In the genomic region with DNA sequence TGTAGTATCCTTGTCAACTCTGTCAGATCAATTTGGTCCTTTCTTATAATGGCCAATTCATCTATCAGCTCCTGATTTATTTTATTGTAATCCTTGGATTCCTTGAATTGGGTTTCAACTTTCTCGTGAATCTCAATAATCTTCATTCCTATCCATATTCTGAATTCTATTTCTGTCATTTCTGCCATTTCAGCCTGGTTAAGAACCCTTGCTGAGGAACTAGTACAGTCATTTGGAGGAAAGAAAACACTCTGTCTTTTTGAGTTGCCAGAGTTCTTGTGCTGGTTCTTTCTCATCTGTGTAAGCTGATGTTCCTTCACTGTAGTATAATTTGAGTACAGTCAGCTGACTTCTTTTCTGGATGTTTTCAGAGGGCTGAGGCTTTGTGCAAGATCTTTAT, we compare ENCODE assay signal across 34 cellular contexts.
"Had no signal": no experiment of that assay in that cellular context is flagged by ENCODE, and none has a peak within 500 bp of the region (broad histone marks: within the 10 kb centered on the region; RNA-seq: fewer than 3 reads in every experiment).

No MANE protein-coding gene starts in this region.

- DNase-seq: activated effector memory CD4-positive, alpha-beta T cell treated with anti-CD3 and anti-CD28 coated beads, Interleukin-2, amount 50 U/mL, for 16 hours; activated effector memory CD4-positive, alpha-beta T cell treated with Interleukin-2 at 50 U/mL for 16 hours; activated gamma-delta T cell; activated gamma-delta T cell treated with Interleukin-2 at 50 U/mL for 16 hours; activated naive CD4-positive, alpha-beta T cell; activated naive CD4-positive, alpha-beta T cell treated with anti-CD3 and anti-CD28 coated beads for 36 hours; activated naive CD4-positive, alpha-beta T cell treated with anti-CD3 and anti-CD28 coated beads, Interleukin-2, amount 10 ng/mL, durations not matched to agents 7 days and 5 days; activated naive CD4-positive, alpha-beta T cell treated with anti-CD3 and anti-CD28 coated beads, Interleukin-2, amount 50 U/mL, for 16 hours; activated naive CD4-positive, alpha-beta T cell treated with Interleukin-2 at 50 U/mL for 16 hours; activated naive CD8-positive, alpha-beta T cell treated with anti-CD3 and anti-CD28 coated beads for 36 hours; activated naive CD8-positive, alpha-beta T cell treated with anti-CD3 and anti-CD28 coated beads, Interleukin-2, amount 10 ng/mL, durations not matched to agents 7 days and 5 days; activated naive CD8-positive, alpha-beta T cell treated with anti-CD3 and anti-CD28 coated beads, Interleukin-2, amount 50 U/mL, for 24 hours; activated T-cell treated with anti-CD3 and anti-CD28 coated beads, Interleukin-2, amount 50 U/mL, for 1 hour; activated T-cell treated with anti-CD3 and anti-CD28 coated beads, Interleukin-2, amount 50 U/mL, for 24 hours; activated T-cell treated with anti-CD3 and anti-CD28 coated beads, Interleukin-2, amount 50 U/mL, for 4 hours; activated T-cell treated with anti-CD3 and anti-CD28 coated beads, Interleukin-2, amount 50 U/mL, for 48 hours; activated T-cell treated with anti-CD3 and anti-CD28 coated beads, Interleukin-2, amount 50 U/mL, for 72 hours; adrenal gland; amniotic stem cell; amygdala; anterior cingulate cortex; aorta; body of pancreas; brain microvascular endothelial cell; caudate nucleus; central memory CD4-positive, alpha-beta T cell; cerebellar nuclear complex had no signal

- H3K36me3 ChIP-seq: adrenal gland, ascending aorta, brain microvascular endothelial cell, breast epithelium, cardiac muscle cell had no signal

- H3K27ac ChIP-seq: adrenal gland, ascending aorta, body of pancreas, brain microvascular endothelial cell, breast epithelium, cardiac muscle cell had no signal

- H3K4me3 ChIP-seq: adrenal gland, ascending aorta, body of pancreas, breast epithelium, cardiac muscle cell had no signal

- H3K27me3 ChIP-seq: adrenal gland, ascending aorta, body of pancreas, brain microvascular endothelial cell, breast epithelium, cardiac muscle cell had no signal

- FAIRE-seq: astrocyte, bronchial epithelial cell had no signal

- H3K4me1 ChIP-seq: adrenal gland, ascending aorta, body of pancreas, breast epithelium had no signal

- H3K9me3 ChIP-seq: adrenal gland, body of pancreas had no signal

- ATAC-seq: activated naive CD4-positive, alpha-beta T cell treated with anti-CD3 and anti-CD28 coated beads, Interleukin-2, amount 50 U/mL, for 72 hours; activated naive CD8-positive, alpha-beta T cell treated with anti-CD3 and anti-CD28 coated beads, Interleukin-2, amount 50 U/mL, for 24 hours; activated T-cell treated with anti-CD3 and anti-CD28 coated beads, Interleukin-2, amount 50 U/mL, for 4 hours; activated T-cell treated with anti-CD3 and anti-CD28 coated beads, Interleukin-2, amount 50 U/mL, for 72 hours; activated T-helper 17 cell treated with anti-CD3 and anti-CD28 coated beads, Interleukin-2, amount 50 U/mL, for 72 hours; body of pancreas had no signal
